In genomic region chr18:2588666-2589344, GRCh38 we compare ENCODE assay signal across 12 cellular contexts. TPM values are rescaled to one million over a fixed set of nuclear protein-coding genes. Genes with fewer than 3 reads are reported as not detected.
A peak's percentile ranks its signal among the peaks of the same experiment; 100 is the strongest.
DNase-seq lines count a peak whose midpoint lies in the region; ATAC-seq, FAIRE-seq and TF ChIP-seq lines count a peak whose summit lies in the region.
"Had no signal": no experiment of that assay in that cellular context is flagged by ENCODE, and none has a peak within 500 bp of the region (broad histone marks: within the 10 kb centered on the region; RNA-seq: fewer than 3 reads in every experiment).

No MANE protein-coding gene starts in this region.

- H3K27ac Mint-ChIP-seq in activated T-helper 1 cell treated with anti-CD3 and anti-CD28 coated beads, Interleukin-12 subunit alpha, Interleukin-12 subunit beta, Interleukin-2, Interleukin-4 antibody, amounts not matched to agents 30 ng/mL and 10 ng/mL and 1 ng/mL, durations not matched to agents 14 hours and 24 hours and 36 hours = peak overlapping the region; percentile 75

- CTCF ChIA-PET in HepG2 (lab: Yijun Ruan, JAX; ENCODE audit: low intra/inter-chr PET ratio, low total read pairs) = no interaction called here

- TF ChIP-seq CTCF in HepG2 (CRISPR knock-in tag; IDR thresholded peaks at IDR 0.05) (no peak), right lobe of liver (IDR thresholded peaks at IDR 0.05) (no peak), keratinocyte (optimal IDR thresholded peaks at IDR 0.05 in 1 of 3, IDR thresholded peaks at IDR 0.05 in 1 of 3, conservative IDR thresholded peaks at IDR 0.05 in 1 of 3; ENCODE audit: extremely low read depth in 1 of 3, insufficient read depth in 2 of 3, low read length in 3 of 3) (no peak), uterus (IDR thresholded peaks at IDR 0.05) (no peak)

- peak overlapping the region; percentile 67 for H3K27ac ChIP-seq in HepG2 (ENCODE audit: extremely low read length, insufficient read depth, low read length)
- no peak overlapping the region for H3K27ac ChIP-seq in right lobe of liver
- peak overlapping the region; percentile 96 for H3K27ac ChIP-seq in keratinocyte (ENCODE audit: control insufficient read depth, insufficient read depth, low read length)
- H3K27ac ChIP-seq in uterus = peak overlapping the region; percentile 77 to 90
- H3K27ac ChIP-seq: C4-2B had no signal

- WGBS in HepG2 (ENCODE audit: low lambda C conversion rate) = 90% methylated on average over 5 of the region's 5 CpGs
- 98% methylated on average over 5 of the region's 5 CpGs for WGBS in right lobe of liver (ENCODE audit: insufficient coverage, low coverage, low lambda C conversion rate, missing lambda C conversion rate)

- BruUV-seq in HepG2 (replicated peaks; lab: Mats Ljungman, UMichigan) = TSS peak; percentile 98

- intact Hi-C loops in HepG2 (cut with micrococcal nuclease; ENCODE audit: unreplicated experiment) (loop anchor here (2.0 kb wide), 1 partner anchor 18 kb away; the partner anchor contains the start of genes METTL4 and NDC80), right lobe of liver (cut with DNase I) (no loop called here), uterus (cut with DNase I; ENCODE audit: low total_unique reads) (no loop called here), posterior cingulate gyrus (cut with DNase I) (no loop called here)
- intact Hi-C loops in activated T-helper 1 cell treated with anti-CD3 and anti-CD28 coated beads, Interleukin-12 subunit alpha, Interleukin-12 subunit beta, Interleukin-2, Interleukin-4 antibody, amounts not matched to agents 30 ng/mL and 10 ng/mL and 1 ng/mL, durations not matched to agents 14 hours and 24 hours and 36 hours (cut with micrococcal nuclease) = loop anchor here (1.0 to 2.0 kb wide), 3 partner anchors 16 to 68 kb away; no protein-coding TSS in a partner anchor

- peaks cover 21% of the 10 kb centered on the region for H3K4me1 ChIP-seq in HepG2 (ENCODE audit: insufficient read depth, low read length)
- H3K4me1 ChIP-seq in right lobe of liver = no peaks in the 10 kb centered on the region
- H3K4me1 ChIP-seq in keratinocyte (ENCODE audit: control insufficient read depth, extremely low read depth, insufficient read depth, low read length) = peaks cover 22% of the 10 kb centered on the region
- H3K4me1 ChIP-seq in uterus = no peaks in the 10 kb centered on the region
- H3K4me1 ChIP-seq: gastrocnemius medialis had no signal

- ATAC-seq in HepG2 (no peak), right lobe of liver (no peak), HG03108 (IDR thresholded peaks at IDR 0.05; ENCODE audit: unreplicated experiment) (no peak)

- H3K79me2 ChIP-seq in HepG2 (ENCODE audit: insufficient read depth, low read length) = no peaks in the 10 kb centered on the region
- no peaks in the 10 kb centered on the region for H3K79me2 ChIP-seq in keratinocyte (ENCODE audit: control insufficient read depth, insufficient read depth, low read length)

- TF ChIP-seq EP300 in HepG2 (IDR thresholded peaks at IDR 0.05; ENCODE audit: low read depth in 2 of 2, low read length in 2 of 2) (no peak), HepG2 (CRISPR knock-in tag; IDR thresholded peaks at IDR 0.05; ENCODE audit: borderline replicate concordance) (no peak)

- dilution Hi-C loops in keratinocyte (cut with MboI; ENCODE audit: extremely low pct_ligation_motif_present, low sequenced_read_pairs) = no loop called here

- H3K4me3 ChIP-seq in HepG2 (replicated peaks in 1 of 3; ENCODE audit: insufficient read depth in 1 of 3, low read depth in 2 of 3, low read length in 3 of 3) (no peak overlapping the region; a peak in 1 of 6 replicates), right lobe of liver (no peak overlapping the region), keratinocyte (ENCODE audit: control insufficient read depth in 2 of 3, extremely low read depth in 1 of 3, insufficient read depth in 2 of 3, low read depth in 1 of 3, low read length in 3 of 3) (peak overlapping the region in 2 of 3 experiments; percentile 21 to 52), uterus (peak overlapping the region; percentile 5 to 11)
- H3K4me3 ChIP-seq: gastrocnemius medialis had no signal

- H3K27me3 Mint-ChIP-seq in activated T-helper 1 cell treated with anti-CD3 and anti-CD28 coated beads, Interleukin-12 subunit alpha, Interleukin-12 subunit beta, Interleukin-2, Interleukin-4 antibody, amounts not matched to agents 30 ng/mL and 10 ng/mL and 1 ng/mL, durations not matched to agents 14 hours and 24 hours and 36 hours (ENCODE audit: insufficient read depth) = no peaks in the 10 kb centered on the region

- FAIRE-seq in HepG2 (lab: Jason Lieb, UNC) (no peak), keratinocyte (lab: Jason Lieb, UNC) (no peak)

- TF ChIP-seq POLR2A in HepG2 (IDR thresholded peaks at IDR 0.05; ENCODE audit: insufficient read depth in 1 of 2, low read depth in 2 of 2, low read length in 2 of 2) = no peak
- TF ChIP-seq POLR2A in right lobe of liver (IDR thresholded peaks at IDR 0.05) = no peak
- TF ChIP-seq POLR2A in uterus (IDR thresholded peaks at IDR 0.05) = no peak

- no peak for DNase-seq in HepG2 (ENCODE audit: low spot score)
- no peak for DNase-seq in right lobe of liver
- DNase-seq in activated T-helper 1 cell treated with anti-CD3 and anti-CD28 coated beads, Interleukin-12 subunit alpha, Interleukin-12 subunit beta, Interleukin-2, Interleukin-4 antibody, amounts not matched to agents 30 ng/mL and 10 ng/mL and 1 ng/mL, durations not matched to agents 14 hours and 24 hours and 36 hours (ENCODE audit: low spot score) = no peak
- no peak for DNase-seq in keratinocyte (ENCODE audit: low read depth, low spot score)
- DNase-seq in uterus = no peak
- no peak for DNase-seq in posterior cingulate gyrus
- DNase-seq in stimulated activated naive CD4-positive, alpha-beta T cell (lab: John Stamatoyannopoulos, UW) = no peak
- DNase-seq: activated CD4-positive, CD25-positive, alpha-beta regulatory T cell treated with anti-CD3 and anti-CD28 coated beads, Interleukin-2, amount 50 U/mL, for 72 hours; gastrocnemius medialis; stimulated activated CD8-positive, alpha-beta memory T cell treated with anti-CD3 and anti-CD28 coated beads, Interleukin-4, amount 100 ng/mL, for 48 hours had no signal

- H3K4me3 Mint-ChIP-seq in activated T-helper 1 cell treated with anti-CD3 and anti-CD28 coated beads, Interleukin-12 subunit alpha, Interleukin-12 subunit beta, Interleukin-2, Interleukin-4 antibody, amounts not matched to agents 30 ng/mL and 10 ng/mL and 1 ng/mL, durations not matched to agents 14 hours and 24 hours and 36 hours = peak overlapping the region; percentile 55

- peaks cover 3 to 25% of the 10 kb centered on the region in 2 experiments for H3K36me3 ChIP-seq in HepG2 (replicated peaks in 1 of 2; ENCODE audit: control insufficient read depth in 1 of 2, insufficient read depth in 2 of 2, low read length in 2 of 2)
- no peaks in the 10 kb centered on the region for H3K36me3 ChIP-seq in right lobe of liver
- H3K36me3 ChIP-seq in keratinocyte (ENCODE audit: control insufficient read depth in 2 of 2, extremely low read depth in 1 of 2, insufficient read depth in 2 of 2, low read length in 2 of 2) = peaks cover 0 to 11% of the 10 kb centered on the region in 2 experiments
- no peaks in the 10 kb centered on the region for H3K36me3 ChIP-seq in uterus
- H3K36me3 ChIP-seq: gastrocnemius medialis had no signal

- H3K9me3 Mint-ChIP-seq in activated T-helper 1 cell treated with anti-CD3 and anti-CD28 coated beads, Interleukin-12 subunit alpha, Interleukin-12 subunit beta, Interleukin-2, Interleukin-4 antibody, amounts not matched to agents 30 ng/mL and 10 ng/mL and 1 ng/mL, durations not matched to agents 14 hours and 24 hours and 36 hours = no peaks in the 10 kb centered on the region

- no peak for TF ChIP-seq RAD21 in HepG2 (CRISPR knock-in tag; IDR thresholded peaks at IDR 0.05)

- POLR2A ChIA-PET in HepG2 (lab: Yijun Ruan, JAX) = interaction anchor here (0.7 kb wide), 1 partner anchor 74 kb away, joined by 3 read pairs; no protein-coding TSS in a partner anchor

- H4K20me1 ChIP-seq in HepG2 (ENCODE audit: insufficient read depth, low read length) (no peaks in the 10 kb centered on the region), keratinocyte (ENCODE audit: control insufficient read depth, extremely low read depth, insufficient read depth, low read length) (no peaks in the 10 kb centered on the region)

- in situ Hi-C loops in HepG2 (cut with HindIII; ENCODE audit: extremely low pct_ligation_motif_present, low pct_unique_long_range_greater_than_20kb) = no loop called here

- H3K36me3 Mint-ChIP-seq in activated T-helper 1 cell treated with anti-CD3 and anti-CD28 coated beads, Interleukin-12 subunit alpha, Interleukin-12 subunit beta, Interleukin-2, Interleukin-4 antibody, amounts not matched to agents 30 ng/mL and 10 ng/mL and 1 ng/mL, durations not matched to agents 14 hours and 24 hours and 36 hours (ENCODE audit: low read depth) = peaks cover 33% of the 10 kb centered on the region

- H3K9me3 ChIP-seq in HepG2 (ENCODE audit: low read length) = no peaks in the 10 kb centered on the region
- H3K9me3 ChIP-seq in right lobe of liver = no peaks in the 10 kb centered on the region
- H3K9me3 ChIP-seq in keratinocyte (ENCODE audit: control insufficient read depth, low read depth, low read length) = no peaks in the 10 kb centered on the region
- H3K9me3 ChIP-seq in uterus = no peaks in the 10 kb centered on the region
- H3K9me3 ChIP-seq: gastrocnemius medialis had no signal

- H3K27me3 ChIP-seq in HepG2 (ENCODE audit: control insufficient read depth in 1 of 2, insufficient read depth in 2 of 2, low read length in 2 of 2) (no peaks in the 10 kb centered on the region), right lobe of liver (no peaks in the 10 kb centered on the region), keratinocyte (ENCODE audit: control insufficient read depth, extremely low read depth, insufficient read depth, low read length) (no peaks in the 10 kb centered on the region), uterus (no peaks in the 10 kb centered on the region)
- H3K27me3 ChIP-seq: gastrocnemius medialis had no signal

- no peaks in the 10 kb centered on the region for H3K9me1 ChIP-seq in keratinocyte (ENCODE audit: control insufficient read depth, extremely low read depth, insufficient read depth, low read length)

- no peak overlapping the region for H2AFZ ChIP-seq in HepG2 (ENCODE audit: low read length)
- peak overlapping the region; percentile 59 for H2AFZ ChIP-seq in keratinocyte (ENCODE audit: control insufficient read depth, low read length)

- H3K4me1 Mint-ChIP-seq in activated T-helper 1 cell treated with anti-CD3 and anti-CD28 coated beads, Interleukin-12 subunit alpha, Interleukin-12 subunit beta, Interleukin-2, Interleukin-4 antibody, amounts not matched to agents 30 ng/mL and 10 ng/mL and 1 ng/mL, durations not matched to agents 14 hours and 24 hours and 36 hours (ENCODE audit: low read depth) = peaks cover 53% of the 10 kb centered on the region

- H3K4me2 ChIP-seq in HepG2 (ENCODE audit: low read depth, low read length) (peak overlapping the region; percentile 45), keratinocyte (ENCODE audit: control insufficient read depth, extremely low read depth, insufficient read depth, low read depth, low read length) (peak overlapping the region; percentile 73)

- peak overlapping the region; percentile 44; the same call in 1 of the 2 replicates for H3K9ac ChIP-seq in HepG2 (ENCODE audit: insufficient read depth, low read depth, low read length)
- peak overlapping the region; percentile 39 for H3K9ac ChIP-seq in keratinocyte (ENCODE audit: control insufficient read depth, extremely low read depth, insufficient read depth, low read length)

RNA-seq across cellular contexts. Expression of gene NDC80, which starts 17.4 kb away (rescaled TPM):
- total RNA-seq in HepG2 (2016; rRNA removed; fragmentation: Illumina TruSeq; extraction: Trizol) = 33.0 and 47.0 TPM in 2 replicates
- 4.3 and 6.1 TPM in 2 replicates for total RNA-seq in HepG2 (2016; cell fraction: cytosol; rRNA removed; fragmentation: Illumina TruSeq; extraction: Trizol; ENCODE audit: low read depth)
- 32.7 and 45.7 TPM in 2 replicates for total RNA-seq in HepG2 (2016; cell fraction: insoluble cytoplasmic fraction; rRNA removed; fragmentation: Illumina TruSeq; extraction: Trizol)
- total RNA-seq in HepG2 (2016; cell fraction: membrane; rRNA removed; fragmentation: Illumina TruSeq; extraction: Trizol) = 8.2 and 9.5 TPM in 2 replicates
- 28.1 and 31.1 TPM in 2 replicates for total RNA-seq in HepG2 (2016; cell fraction: nucleus; rRNA removed; fragmentation: Illumina TruSeq; extraction: Trizol)
- 5.5 and 9.6 TPM in 2 replicates for polyA plus RNA-seq in HepG2 (2011; rRNA removed)
- polyA plus RNA-seq in HepG2 (2011; cell fraction: cytosol; rRNA removed) = 3.2 TPM in 2 replicates
- 5.3 and 6.6 TPM in 2 replicates for polyA plus RNA-seq in HepG2 (2011; cell fraction: nucleus; rRNA removed)
- polyA plus RNA-seq in HepG2 (2012) = 6.5 and 14.5 TPM in 2 replicates
- 2.0 and 2.1 TPM in 2 replicates for polyA plus RNA-seq in HepG2 (2016; cell fraction: cytosol; fragmentation: Illumina TruSeq; extraction: Trizol; ENCODE audit: low read depth)
- polyA plus RNA-seq in HepG2 (2016; cell fraction: insoluble cytoplasmic fraction; fragmentation: Illumina TruSeq; extraction: Trizol; ENCODE audit: low read depth) = 37.2 and 40.2 TPM in 2 replicates
- polyA plus RNA-seq in HepG2 (2016; cell fraction: membrane; fragmentation: Illumina TruSeq; extraction: Trizol; ENCODE audit: low read depth) = 2.4 and 3.5 TPM in 2 replicates
- 23.0 and 26.5 TPM in 2 replicates for polyA plus RNA-seq in HepG2 (2016; cell fraction: nucleus; fragmentation: Illumina TruSeq; extraction: Trizol; ENCODE audit: insufficient read depth, low read depth)
- polyA minus RNA-seq in HepG2 (2011; rRNA and poly(A)+ RNA removed; ENCODE audit: low replicate concordance) = 6.0 and 39.3 TPM in 2 replicates
- polyA minus RNA-seq in HepG2 (2011; cell fraction: cytosol; rRNA and poly(A)+ RNA removed) = 5.6 and 7.0 TPM in 2 replicates
- polyA minus RNA-seq in HepG2 (2011; cell fraction: nucleus; rRNA and poly(A)+ RNA removed) = 32.8 and 47.0 TPM in 2 replicates
- 1 to 10 TPM in 2 of 6 experiments, under 1 TPM in 3, not detected in 1; 0.34 to 1.6 (median 0.55) TPM for total RNA-seq in right lobe of liver
- 41.2 and 42.6 TPM in 2 replicates for total RNA-seq in activated T-helper 1 cell treated with anti-CD3 and anti-CD28 coated beads, Interleukin-12 subunit alpha, Interleukin-12 subunit beta, Interleukin-2, Interleukin-4 antibody, amounts not matched to agents 30 ng/mL and 10 ng/mL and 1 ng/mL, durations not matched to agents 14 hours and 24 hours and 36 hours
- 1.2 to 11.5 TPM (median 6.7 TPM) in 3 replicates for polyA plus RNA-seq in keratinocyte
- 1.5 TPM for polyA plus RNA-seq in keratinocyte (2011; ENCODE audit: low read depth)
- polyA plus RNA-seq in keratinocyte (2011; cell fraction: cytosol; rRNA removed) = 1.2 and 3.1 TPM in 2 replicates
- polyA plus RNA-seq in keratinocyte (2011; cell fraction: nucleus; rRNA removed) = 1.9 and 2.3 TPM in 2 replicates
- 0.07 and 6.8 TPM in 2 replicates for polyA plus RNA-seq in keratinocyte (2012; ENCODE audit: low replicate concordance)
- polyA minus RNA-seq in keratinocyte = 0.62 to 5.8 TPM (median 3.1 TPM) in 3 replicates
- polyA minus RNA-seq in keratinocyte (2011; cell fraction: cytosol; rRNA and poly(A)+ RNA removed) = not detected
- 1.2 and 1.5 TPM in 2 replicates for polyA minus RNA-seq in keratinocyte (2011; cell fraction: nucleus; rRNA and poly(A)+ RNA removed)
- 10 to 100 TPM in 1 of 4 donors, 1 to 10 TPM in 1, under 1 TPM in 2; 0.26 to 21.2 (median 0.80) TPM for total RNA-seq in uterus

RNA-seq across cellular contexts. Expression of gene METTL4, which starts 17.5 kb away (rescaled TPM):
- total RNA-seq in HepG2 (2016; rRNA removed; fragmentation: Illumina TruSeq; extraction: Trizol) (6.8 and 8.4 TPM in 2 replicates), right lobe of liver (1 to 10 TPM; 3.2 to 4.9 (median 3.3) TPM), uterus (10 to 100 TPM in 3 of 4 donors, 1 to 10 TPM in 1; 6.7 to 22.9 (median 18.5) TPM)
- 2.2 and 2.6 TPM in 2 replicates for total RNA-seq in HepG2 (2016; cell fraction: cytosol; rRNA removed; fragmentation: Illumina TruSeq; extraction: Trizol; ENCODE audit: low read depth)
- total RNA-seq in HepG2 (2016; cell fraction: insoluble cytoplasmic fraction; rRNA removed; fragmentation: Illumina TruSeq; extraction: Trizol) = 10.4 and 11.1 TPM in 2 replicates
- 7.2 and 9.1 TPM in 2 replicates for total RNA-seq in HepG2 (2016; cell fraction: membrane; rRNA removed; fragmentation: Illumina TruSeq; extraction: Trizol)
- 14.4 and 14.8 TPM in 2 replicates for total RNA-seq in HepG2 (2016; cell fraction: nucleus; rRNA removed; fragmentation: Illumina TruSeq; extraction: Trizol)
- polyA plus RNA-seq in HepG2 (2011; rRNA removed) (5.6 and 8.1 TPM in 2 replicates), keratinocyte (5.5 to 10.2 TPM (median 6.1 TPM) in 3 replicates)
- polyA plus RNA-seq in HepG2 (2011; cell fraction: cytosol; rRNA removed) = 2.8 and 3.9 TPM in 2 replicates
- polyA plus RNA-seq in HepG2 (2011; cell fraction: nucleus; rRNA removed) = 5.4 and 6.7 TPM in 2 replicates
- 5.7 and 6.2 TPM in 2 replicates for polyA plus RNA-seq in HepG2 (2012)
- 2.6 and 3.4 TPM in 2 replicates for polyA plus RNA-seq in HepG2 (2016; cell fraction: cytosol; fragmentation: Illumina TruSeq; extraction: Trizol; ENCODE audit: low read depth)
- 9.9 and 13.8 TPM in 2 replicates for polyA plus RNA-seq in HepG2 (2016; cell fraction: insoluble cytoplasmic fraction; fragmentation: Illumina TruSeq; extraction: Trizol; ENCODE audit: low read depth)
- polyA plus RNA-seq in HepG2 (2016; cell fraction: membrane; fragmentation: Illumina TruSeq; extraction: Trizol; ENCODE audit: low read depth) = 4.2 and 5.2 TPM in 2 replicates
- 22.4 and 23.4 TPM in 2 replicates for polyA plus RNA-seq in HepG2 (2016; cell fraction: nucleus; fragmentation: Illumina TruSeq; extraction: Trizol; ENCODE audit: insufficient read depth, low read depth)
- 4.1 and 12.7 TPM in 2 replicates for polyA minus RNA-seq in HepG2 (2011; rRNA and poly(A)+ RNA removed; ENCODE audit: low replicate concordance)
- 3.7 and 3.9 TPM in 2 replicates for polyA minus RNA-seq in HepG2 (2011; cell fraction: cytosol; rRNA and poly(A)+ RNA removed)
- 20.5 and 21.6 TPM in 2 replicates for polyA minus RNA-seq in HepG2 (2011; cell fraction: nucleus; rRNA and poly(A)+ RNA removed)
- 15.0 and 26.2 TPM in 2 replicates for total RNA-seq in activated T-helper 1 cell treated with anti-CD3 and anti-CD28 coated beads, Interleukin-12 subunit alpha, Interleukin-12 subunit beta, Interleukin-2, Interleukin-4 antibody, amounts not matched to agents 30 ng/mL and 10 ng/mL and 1 ng/mL, durations not matched to agents 14 hours and 24 hours and 36 hours
- polyA plus RNA-seq in keratinocyte (2011; ENCODE audit: low read depth) = 6.9 TPM
- 3.8 and 8.4 TPM in 2 replicates for polyA plus RNA-seq in keratinocyte (2011; cell fraction: cytosol; rRNA removed)
- 7.4 and 10.4 TPM in 2 replicates for polyA plus RNA-seq in keratinocyte (2011; cell fraction: nucleus; rRNA removed)
- polyA plus RNA-seq in keratinocyte (2012; ENCODE audit: low replicate concordance) = 4.2 and 7.8 TPM in 2 replicates
- polyA minus RNA-seq in keratinocyte = 4.9 to 7.2 TPM (median 7.1 TPM) in 3 replicates
- 2.3 TPM for polyA minus RNA-seq in keratinocyte (2011; cell fraction: cytosol; rRNA and poly(A)+ RNA removed)
- polyA minus RNA-seq in keratinocyte (2011; cell fraction: nucleus; rRNA and poly(A)+ RNA removed) = 3.5 and 11.9 TPM in 2 replicates

Comparison
In these comparisons a context has a peak if more than half of its experiments do, and no peak if none do; other contexts are left out.
1. H3K27ac ChIP-seq: peak in HepG2 (single experiment), keratinocyte (single experiment) and uterus (2 of 2); none in right lobe of liver (0 of 3).
2. intact Hi-C loops: an anchor here in HepG2 (2.0 kb wide) and activated T-helper 1 cell treated with anti-CD3 and anti-CD28 coated beads, Interleukin-12 subunit alpha, Interleukin-12 subunit beta, Interleukin-2, Interleukin-4 antibody, amounts not matched to agents 30 ng/mL and 10 ng/mL and 1 ng/mL, durations not matched to agents 14 hours and 24 hours and 36 hours (1.0 to 2.0 kb wide); none called in right lobe of liver, uterus and posterior cingulate gyrus.
3. H3K4me3 ChIP-seq: peak in keratinocyte (2 of 3) and uterus (2 of 2); none in HepG2 (0 of 3) and right lobe of liver (0 of 3).